Comparison of ENCODE assay signal across 1 cellular context in the genomic region with DNA sequence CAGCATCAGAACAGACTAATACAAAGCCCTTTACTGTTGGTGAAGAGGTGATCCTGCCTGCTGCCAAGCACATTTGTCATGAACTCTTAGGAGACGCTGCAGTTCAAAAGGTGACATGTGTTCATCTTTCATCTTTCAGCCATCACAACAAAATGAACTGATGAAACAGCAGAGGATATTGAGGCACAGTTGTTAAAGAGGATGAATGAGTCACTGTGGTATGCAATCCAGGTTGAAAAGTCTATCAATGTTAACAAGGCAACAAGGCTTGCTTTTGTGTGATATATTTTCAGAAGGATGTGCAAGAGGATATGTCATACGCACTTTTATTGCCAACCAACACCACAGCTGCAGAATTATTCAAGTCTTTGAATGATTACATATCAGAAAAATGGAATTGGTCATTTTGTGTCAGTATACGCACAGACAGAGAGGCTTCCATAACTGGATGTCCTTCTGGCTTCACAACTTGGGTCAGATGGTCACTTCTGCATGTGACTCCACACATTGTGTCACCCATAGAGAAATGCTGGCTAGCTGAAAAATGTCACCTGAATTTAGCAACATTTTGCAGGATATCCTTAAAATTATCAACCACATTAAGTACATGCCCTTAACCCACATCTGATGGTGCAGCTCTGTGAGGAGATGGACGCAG.
TF ChIP-seq lines count a peak whose summit lies in the region.

No MANE protein-coding gene starts in this region.

TF ChIP-seq in GM23338, 12 proteins besides CTCF, POLR2A, EP300 and RAD21 (continued from another document):
- TF ChIP-seq, protein P1, sequence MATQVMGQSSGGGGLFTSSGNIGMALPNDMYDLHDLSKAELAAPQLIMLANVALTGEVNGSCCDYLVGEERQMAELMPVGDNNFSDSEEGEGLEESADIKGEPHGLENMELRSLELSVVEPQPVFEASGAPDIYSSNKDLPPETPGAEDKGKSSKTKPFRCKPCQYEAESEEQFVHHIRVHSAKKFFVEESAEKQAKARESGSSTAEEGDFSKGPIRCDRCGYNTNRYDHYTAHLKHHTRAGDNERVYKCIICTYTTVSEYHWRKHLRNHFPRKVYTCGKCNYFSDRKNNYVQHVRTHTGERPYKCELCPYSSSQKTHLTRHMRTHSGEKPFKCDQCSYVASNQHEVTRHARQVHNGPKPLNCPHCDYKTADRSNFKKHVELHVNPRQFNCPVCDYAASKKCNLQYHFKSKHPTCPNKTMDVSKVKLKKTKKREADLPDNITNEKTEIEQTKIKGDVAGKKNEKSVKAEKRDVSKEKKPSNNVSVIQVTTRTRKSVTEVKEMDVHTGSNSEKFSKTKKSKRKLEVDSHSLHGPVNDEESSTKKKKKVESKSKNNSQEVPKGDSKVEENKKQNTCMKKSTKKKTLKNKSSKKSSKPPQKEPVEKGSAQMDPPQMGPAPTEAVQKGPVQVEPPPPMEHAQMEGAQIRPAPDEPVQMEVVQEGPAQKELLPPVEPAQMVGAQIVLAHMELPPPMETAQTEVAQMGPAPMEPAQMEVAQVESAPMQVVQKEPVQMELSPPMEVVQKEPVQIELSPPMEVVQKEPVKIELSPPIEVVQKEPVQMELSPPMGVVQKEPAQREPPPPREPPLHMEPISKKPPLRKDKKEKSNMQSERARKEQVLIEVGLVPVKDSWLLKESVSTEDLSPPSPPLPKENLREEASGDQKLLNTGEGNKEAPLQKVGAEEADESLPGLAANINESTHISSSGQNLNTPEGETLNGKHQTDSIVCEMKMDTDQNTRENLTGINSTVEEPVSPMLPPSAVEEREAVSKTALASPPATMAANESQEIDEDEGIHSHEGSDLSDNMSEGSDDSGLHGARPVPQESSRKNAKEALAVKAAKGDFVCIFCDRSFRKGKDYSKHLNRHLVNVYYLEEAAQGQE (IDR thresholded peaks at IDR 0.05; ENCODE audit: unreplicated experiment), result no peak
- TF ChIP-seq EZH2 (IDR thresholded peaks at IDR 0.05; ENCODE audit: low read depth, unreplicated experiment) (no peak), NANOG (IDR thresholded peaks at IDR 0.05; ENCODE audit: borderline replicate concordance) (no peak), ZNF114 (CRISPR knock-in tag; IDR thresholded peaks at IDR 0.05) (no peak), STAT1 (IDR thresholded peaks at IDR 0.05; ENCODE audit: unreplicated experiment) (no peak), ZNF331 (CRISPR knock-in tag; IDR thresholded peaks at IDR 0.05; ENCODE audit: low read depth) (no peak), CREB1 (CRISPR knock-in tag; IDR thresholded peaks at IDR 0.05; ENCODE audit: low read depth) (no peak), POLR2AphosphoS5 (IDR thresholded peaks at IDR 0.05; ENCODE audit: low read depth) (no peak), EZH2phosphoT487 (IDR thresholded peaks at IDR 0.05; ENCODE audit: unreplicated experiment) (no peak)
- TF ChIP-seq, protein P2, sequence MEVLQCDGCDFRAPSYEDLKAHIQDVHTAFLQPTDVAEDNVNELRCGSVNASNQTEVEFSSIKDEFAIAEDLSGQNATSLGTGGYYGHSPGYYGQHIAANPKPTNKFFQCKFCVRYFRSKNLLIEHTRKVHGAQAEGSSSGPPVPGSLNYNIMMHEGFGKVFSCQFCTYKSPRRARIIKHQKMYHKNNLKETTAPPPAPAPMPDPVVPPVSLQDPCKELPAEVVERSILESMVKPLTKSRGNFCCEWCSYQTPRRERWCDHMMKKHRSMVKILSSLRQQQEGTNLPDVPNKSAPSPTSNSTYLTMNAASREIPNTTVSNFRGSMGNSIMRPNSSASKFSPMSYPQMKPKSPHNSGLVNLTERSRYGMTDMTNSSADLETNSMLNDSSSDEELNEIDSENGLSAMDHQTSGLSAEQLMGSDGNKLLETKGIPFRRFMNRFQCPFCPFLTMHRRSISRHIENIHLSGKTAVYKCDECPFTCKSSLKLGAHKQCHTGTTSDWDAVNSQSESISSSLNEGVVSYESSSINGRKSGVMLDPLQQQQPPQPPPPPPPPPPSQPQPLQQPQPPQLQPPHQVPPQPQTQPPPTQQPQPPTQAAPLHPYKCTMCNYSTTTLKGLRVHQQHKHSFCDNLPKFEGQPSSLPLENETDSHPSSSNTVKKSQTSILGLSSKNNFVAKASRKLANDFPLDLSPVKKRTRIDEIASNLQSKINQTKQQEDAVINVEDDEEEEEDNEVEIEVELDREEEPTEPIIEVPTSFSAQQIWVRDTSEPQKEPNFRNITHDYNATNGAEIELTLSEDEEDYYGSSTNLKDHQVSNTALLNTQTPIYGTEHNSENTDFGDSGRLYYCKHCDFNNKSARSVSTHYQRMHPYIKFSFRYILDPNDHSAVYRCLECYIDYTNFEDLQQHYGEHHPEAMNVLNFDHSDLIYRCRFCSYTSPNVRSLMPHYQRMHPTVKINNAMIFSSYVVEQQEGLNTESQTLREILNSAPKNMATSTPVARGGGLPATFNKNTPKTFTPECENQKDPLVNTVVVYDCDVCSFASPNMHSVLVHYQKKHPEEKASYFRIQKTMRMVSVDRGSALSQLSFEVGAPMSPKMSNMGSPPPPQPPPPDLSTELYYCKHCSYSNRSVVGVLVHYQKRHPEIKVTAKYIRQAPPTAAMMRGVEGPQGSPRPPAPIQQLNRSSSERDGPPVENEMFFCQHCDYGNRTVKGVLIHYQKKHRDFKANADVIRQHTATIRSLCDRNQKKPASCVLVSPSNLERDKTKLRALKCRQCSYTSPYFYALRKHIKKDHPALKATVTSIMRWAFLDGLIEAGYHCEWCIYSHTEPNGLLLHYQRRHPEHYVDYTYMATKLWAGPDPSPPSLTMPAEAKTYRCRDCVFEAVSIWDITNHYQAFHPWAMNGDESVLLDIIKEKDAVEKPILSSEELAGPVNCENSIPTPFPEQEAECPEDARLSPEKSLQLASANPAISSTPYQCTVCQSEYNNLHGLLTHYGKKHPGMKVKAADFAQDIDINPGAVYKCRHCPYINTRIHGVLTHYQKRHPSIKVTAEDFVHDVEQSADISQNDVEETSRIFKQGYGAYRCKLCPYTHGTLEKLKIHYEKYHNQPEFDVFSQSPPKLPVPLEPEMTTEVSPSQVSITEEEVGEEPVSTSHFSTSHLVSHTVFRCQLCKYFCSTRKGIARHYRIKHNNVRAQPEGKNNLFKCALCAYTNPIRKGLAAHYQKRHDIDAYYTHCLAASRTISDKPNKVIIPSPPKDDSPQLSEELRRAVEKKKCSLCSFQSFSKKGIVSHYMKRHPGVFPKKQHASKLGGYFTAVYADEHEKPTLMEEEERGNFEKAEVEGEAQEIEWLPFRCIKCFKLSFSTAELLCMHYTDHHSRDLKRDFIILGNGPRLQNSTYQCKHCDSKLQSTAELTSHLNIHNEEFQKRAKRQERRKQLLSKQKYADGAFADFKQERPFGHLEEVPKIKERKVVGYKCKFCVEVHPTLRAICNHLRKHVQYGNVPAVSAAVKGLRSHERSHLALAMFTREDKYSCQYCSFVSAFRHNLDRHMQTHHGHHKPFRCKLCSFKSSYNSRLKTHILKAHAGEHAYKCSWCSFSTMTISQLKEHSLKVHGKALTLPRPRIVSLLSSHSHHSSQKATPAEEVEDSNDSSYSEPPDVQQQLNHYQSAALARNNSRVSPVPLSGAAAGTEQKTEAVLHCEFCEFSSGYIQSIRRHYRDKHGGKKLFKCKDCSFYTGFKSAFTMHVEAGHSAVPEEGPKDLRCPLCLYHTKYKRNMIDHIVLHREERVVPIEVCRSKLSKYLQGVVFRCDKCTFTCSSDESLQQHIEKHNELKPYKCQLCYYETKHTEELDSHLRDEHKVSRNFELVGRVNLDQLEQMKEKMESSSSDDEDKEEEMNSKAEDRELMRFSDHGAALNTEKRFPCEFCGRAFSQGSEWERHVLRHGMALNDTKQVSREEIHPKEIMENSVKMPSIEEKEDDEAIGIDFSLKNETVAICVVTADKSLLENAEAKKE (CRISPR knock-in tag; IDR thresholded peaks at IDR 0.05), result no peak
